ENCODE assay signal across 17 cellular contexts in genomic region chr10:17147884-17148494, GRCh38. TPM values are rescaled to one million over a fixed set of nuclear protein-coding genes. Genes with fewer than 3 reads are reported as not detected.
DNase-seq lines count a peak whose midpoint lies in the region; ATAC-seq, FAIRE-seq and TF ChIP-seq lines count a peak whose summit lies in the region.
"Had no signal": no experiment of that assay in that cellular context is flagged by ENCODE, and none has a peak within 500 bp of the region (broad histone marks: within the 10 kb centered on the region; RNA-seq: fewer than 3 reads in every experiment).

No MANE protein-coding gene starts in this region.

- no peak for TF ChIP-seq POLR2A in H54 (IDR thresholded peaks at IDR 0.05; ENCODE audit: low read depth, low read length)

- H3K4me3 ChIP-seq in kidney epithelial cell (ENCODE audit: low read depth, low read length): no peak overlapping the region
- H3K4me3 ChIP-seq in retinal pigment epithelial cell (ENCODE audit: low read length): no peak overlapping the region
- H3K4me3 ChIP-seq: coronary artery, heart left ventricle had no signal

- no peak for DNase-seq in H54 (ENCODE audit: insufficient read length, low spot score)
- peak; percentile 42 for DNase-seq in brain pericyte (ENCODE audit: low read depth, low spot score)
- peak; percentile 5 for DNase-seq in kidney epithelial cell (ENCODE audit: low read depth)
- peak; percentile 60 for DNase-seq in retinal pigment epithelial cell (ENCODE audit: low read depth)
- DNase-seq in RKO (ENCODE audit: low spot score): no peak
- no peak for DNase-seq in HCEC 1CT
- DNase-seq in iPS-NIHi11 (ENCODE audit: low spot score): no peak
- DNase-seq: amniotic stem cell, EL, erythroblast, heart left ventricle, NCI-H2081 treated with DMSO at 0.1 percent for 48 hours, posterior cingulate gyrus, RPMI8226 had no signal

- FAIRE-seq in H54 (lab: Jason Lieb, UNC): peak; percentile 6
- FAIRE-seq: keratinocyte had no signal

- H3K36me3 ChIP-seq in kidney epithelial cell (ENCODE audit: control insufficient read depth, insufficient read depth, low read length): no peaks in the 10 kb centered on the region

- no peak for ATAC-seq in HG03280 (IDR thresholded peaks at IDR 0.05; ENCODE audit: unreplicated experiment)
- ATAC-seq: heart left ventricle had no signal

- no peak for TF ChIP-seq CTCF in kidney epithelial cell (IDR thresholded peaks at IDR 0.05; ENCODE audit: insufficient read depth, low read length, poor library complexity, severe bottlenecking)
- TF ChIP-seq CTCF in retinal pigment epithelial cell (conservative IDR thresholded peaks at IDR 0.05; ENCODE audit: low read depth, low read length): no peak

- no peaks in the 10 kb centered on the region for H3K27me3 ChIP-seq in kidney epithelial cell (ENCODE audit: control insufficient read depth, insufficient read depth, low read length)
- H3K27me3 ChIP-seq: heart left ventricle had no signal

RNA-seq across cellular contexts. Expression of gene CUBN, which starts 18.4 kb away (rescaled TPM):
- total RNA-seq in kidney epithelial cell: 1.3 and 4.1 TPM in 2 replicates

RNA-seq across cellular contexts. Expression of gene TRDMT1, which starts 53.5 kb away (rescaled TPM):
- total RNA-seq in kidney epithelial cell: 6.3 and 7.4 TPM in 2 replicates

Comparison
In these comparisons a context has a peak if more than half of its experiments do, and no peak if none do; other contexts are left out.
1. DNase-seq: peak in brain pericyte (single experiment), kidney epithelial cell (single experiment) and retinal pigment epithelial cell (single experiment); none in H54 (single experiment), RKO (single experiment), HCEC 1CT (single experiment) and iPS-NIHi11 (single experiment).